32 cellular contexts compared by ENCODE assay signal in the genomic region with DNA sequence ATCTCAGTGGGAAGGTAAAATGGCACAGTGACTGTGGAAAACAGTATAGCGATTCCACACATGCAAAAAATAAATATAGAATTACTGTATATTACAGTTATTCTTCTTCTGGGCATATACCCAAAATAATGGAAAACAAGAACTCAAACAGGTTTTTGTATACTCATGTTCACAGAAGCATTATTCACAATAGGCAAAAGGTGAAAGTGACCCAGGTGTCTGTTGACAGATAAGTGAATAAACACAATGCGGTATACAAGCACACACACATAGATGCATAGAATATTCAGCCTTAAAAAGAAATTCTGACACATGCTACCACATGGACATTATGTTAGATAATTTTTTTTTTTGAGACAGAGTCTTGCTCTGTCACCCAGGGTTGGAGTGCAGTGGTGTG.
"Had no signal": no experiment of that assay in that cellular context is flagged by ENCODE, and none has a peak within 500 bp of the region (broad histone marks: within the 10 kb centered on the region; RNA-seq: fewer than 3 reads in every experiment).

No MANE protein-coding gene starts in this region.

- H3K9me3 Mint-ChIP-seq: activated CD4-positive, alpha-beta T cell treated with anti-CD3 and anti-CD28 coated beads, Interleukin-2, amount 10 ng/mL, durations not matched to agents 24 days and 14 days; activated naive CD4-positive, alpha-beta T cell treated with anti-CD3 and anti-CD28 coated beads, Interleukin-2, amount 10 ng/mL, durations not matched to agents 7 days and 5 days; activated naive CD4-positive, alpha-beta T cell treated with anti-CD3 and anti-CD28 coated beads, Interleukin-2, amount 50 U/mL, for 24 hours; activated naive CD8-positive, alpha-beta T cell treated with anti-CD3 and anti-CD28 coated beads, Interleukin-2, amount 50 U/mL, for 24 hours; activated T-helper 2 cell treated with anti-CD3 and anti-CD28 coated beads, Interferon-gamma antibody, Interleukin-2, Interleukin-4, amounts not matched to agents 10 μg/mL and 5 μg/mL and 100 μg/mL, durations not matched to agents 14 hours and 24 hours and 36 hours; T-helper 1 cell treated with Interleukin-12 subunit alpha and Interleukin-12 subunit beta and Interleukin-4 antibody, amounts not matched to agents 30 μg/mL and 1 μg/mL, for 36 hours; T-helper 2 cell treated with Interferon-gamma antibody and Interleukin-4, amounts not matched to agents 5 μg/mL and 100 μg/mL, for 36 hours had no signal

- H3K4me1 ChIP-seq: ascending aorta had no signal

- DNase-seq: activated B cell treated with CpG ODN at 0.5 μM for 24 hours; activated CD4-positive, alpha-beta memory T cell treated with anti-CD3 and anti-CD28 coated beads for 36 hours; activated CD4-positive, alpha-beta T cell treated with anti-CD3 and anti-CD28 coated beads for 4 hours; activated CD4-positive, alpha-beta T cell treated with anti-CD3 and anti-CD28 coated beads, Interleukin-2, amount 10 ng/mL, durations not matched to agents 24 days and 14 days; activated CD4-positive, alpha-beta T cell treated with anti-CD3 and anti-CD28 coated beads, Interleukin-2, amount 50 U/mL, for 1 hour; activated CD4-positive, alpha-beta T cell treated with anti-CD3 and anti-CD28 coated beads, Interleukin-2, amount 50 U/mL, for 4 hours; activated CD4-positive, CD25-positive, alpha-beta regulatory T cell treated with anti-CD3 and anti-CD28 coated beads, Interleukin-2, amount 50 U/mL, for 72 hours; activated CD8-positive, alpha-beta memory T cell treated with anti-CD3 and anti-CD28 coated beads, Interleukin-2, amount 50 U/mL, for 4 hours; activated CD8-positive, alpha-beta T cell treated with anti-CD3 and anti-CD28 coated beads for 36 hours; activated effector memory CD4-positive, alpha-beta T cell treated with Interleukin-2 at 50 U/mL for 16 hours; activated gamma-delta T cell; activated naive CD4-positive, alpha-beta T cell treated with anti-CD3 and anti-CD28 coated beads, Interleukin-2, amount 10 ng/mL, durations not matched to agents 7 days and 5 days; activated naive CD4-positive, alpha-beta T cell treated with Interleukin-2 at 50 U/mL for 16 hours; activated naive CD8-positive, alpha-beta T cell treated with anti-CD3 and anti-CD28 coated beads, Interleukin-2, amount 10 ng/mL, durations not matched to agents 7 days and 5 days; activated naive CD8-positive, alpha-beta T cell treated with anti-CD3 and anti-CD28 coated beads, Interleukin-2, amount 50 U/mL, for 24 hours; activated T-cell treated with anti-CD3 and anti-CD28 coated beads for 4 hours; activated T-cell treated with anti-CD3 and anti-CD28 coated beads, Interleukin-2, amount 50 U/mL, for 1 hour; activated T-cell treated with anti-CD3 and anti-CD28 coated beads, Interleukin-2, amount 50 U/mL, for 4 hours; amygdala; anterior cingulate cortex; central memory CD4-positive, alpha-beta T cell; T-helper 1 cell; T-helper 2 cell; T-helper 9 cell had no signal

- H3K4me3 Mint-ChIP-seq: activated B cell treated with CpG ODN at 0.5 μM for 24 hours; activated CD4-positive, alpha-beta memory T cell treated with anti-CD3 and anti-CD28 coated beads for 36 hours; activated CD4-positive, alpha-beta T cell treated with anti-CD3 and anti-CD28 coated beads, Interleukin-2, amount 10 ng/mL, durations not matched to agents 24 days and 14 days; activated CD8-positive, alpha-beta T cell treated with anti-CD3 and anti-CD28 coated beads for 36 hours; activated naive CD4-positive, alpha-beta T cell treated with anti-CD3 and anti-CD28 coated beads, Interleukin-2, amount 10 ng/mL, durations not matched to agents 7 days and 5 days; activated naive CD4-positive, alpha-beta T cell treated with anti-CD3 and anti-CD28 coated beads, Interleukin-2, amount 50 U/mL, for 24 hours; activated naive CD8-positive, alpha-beta T cell; activated naive CD8-positive, alpha-beta T cell treated with anti-CD3 and anti-CD28 coated beads, Interleukin-2, amount 10 ng/mL, durations not matched to agents 7 days and 5 days; activated naive CD8-positive, alpha-beta T cell treated with anti-CD3 and anti-CD28 coated beads, Interleukin-2, amount 50 U/mL, for 24 hours; activated T-cell treated with anti-CD3 and anti-CD28 coated beads, Interleukin-2, amount 50 U/mL, for 4 hours; brain; T-helper 1 cell treated with Interleukin-12 subunit alpha and Interleukin-12 subunit beta and Interleukin-4 antibody, amounts not matched to agents 30 μg/mL and 1 μg/mL, for 36 hours; T-helper 2 cell treated with Interferon-gamma antibody and Interleukin-4, amounts not matched to agents 5 μg/mL and 100 μg/mL, for 36 hours had no signal

- ATAC-seq: activated CD8-positive, alpha-beta T cell treated with anti-CD3 and anti-CD28 coated beads for 36 hours; activated naive CD8-positive, alpha-beta T cell treated with anti-CD3 and anti-CD28 coated beads, Interleukin-2, amount 50 U/mL, for 24 hours; activated T-cell treated with anti-CD3 and anti-CD28 coated beads, Interleukin-2, amount 50 U/mL, for 4 hours had no signal

- H3K4me3 ChIP-seq: ascending aorta had no signal

- H3K27me3 Mint-ChIP-seq: activated B cell treated with CpG ODN at 0.5 μM for 24 hours; activated CD4-positive, alpha-beta memory T cell treated with anti-CD3 and anti-CD28 coated beads for 36 hours; activated CD8-positive, alpha-beta T cell treated with anti-CD3 and anti-CD28 coated beads for 36 hours; activated naive CD4-positive, alpha-beta T cell treated with anti-CD3 and anti-CD28 coated beads, Interleukin-2, amount 10 ng/mL, durations not matched to agents 7 days and 5 days; activated naive CD4-positive, alpha-beta T cell treated with anti-CD3 and anti-CD28 coated beads, Interleukin-2, amount 50 U/mL, for 24 hours; activated naive CD8-positive, alpha-beta T cell; activated naive CD8-positive, alpha-beta T cell treated with anti-CD3 and anti-CD28 coated beads, Interleukin-2, amount 10 ng/mL, durations not matched to agents 7 days and 5 days; activated naive CD8-positive, alpha-beta T cell treated with anti-CD3 and anti-CD28 coated beads, Interleukin-2, amount 50 U/mL, for 24 hours; brain had no signal

- H3K4me1 Mint-ChIP-seq: activated B cell treated with CpG ODN at 0.5 μM for 24 hours; activated naive CD4-positive, alpha-beta T cell treated with anti-CD3 and anti-CD28 coated beads, Interleukin-2, amount 10 ng/mL, durations not matched to agents 7 days and 5 days; activated naive CD4-positive, alpha-beta T cell treated with anti-CD3 and anti-CD28 coated beads, Interleukin-2, amount 50 U/mL, for 24 hours; activated naive CD8-positive, alpha-beta T cell treated with anti-CD3 and anti-CD28 coated beads, Interleukin-2, amount 10 ng/mL, durations not matched to agents 7 days and 5 days; brain had no signal

- H3K36me3 Mint-ChIP-seq: activated naive CD4-positive, alpha-beta T cell treated with anti-CD3 and anti-CD28 coated beads, Interleukin-2, amount 10 ng/mL, durations not matched to agents 7 days and 5 days; activated naive CD8-positive, alpha-beta T cell treated with anti-CD3 and anti-CD28 coated beads, Interleukin-2, amount 10 ng/mL, durations not matched to agents 7 days and 5 days had no signal

- H3K27ac ChIP-seq: ascending aorta, VCaP had no signal

- H3K27me3 ChIP-seq: ascending aorta had no signal

- H3K27ac Mint-ChIP-seq: activated B cell treated with CpG ODN at 0.5 μM for 24 hours; activated CD4-positive, alpha-beta memory T cell treated with anti-CD3 and anti-CD28 coated beads for 36 hours; activated CD4-positive, alpha-beta T cell treated with anti-CD3 and anti-CD28 coated beads, Interleukin-2, amount 10 ng/mL, durations not matched to agents 24 days and 14 days; activated CD8-positive, alpha-beta T cell treated with anti-CD3 and anti-CD28 coated beads for 36 hours; activated naive CD4-positive, alpha-beta T cell treated with anti-CD3 and anti-CD28 coated beads, Interleukin-2, amount 10 ng/mL, durations not matched to agents 7 days and 5 days; activated naive CD4-positive, alpha-beta T cell treated with anti-CD3 and anti-CD28 coated beads, Interleukin-2, amount 50 U/mL, for 24 hours; activated naive CD8-positive, alpha-beta T cell; activated naive CD8-positive, alpha-beta T cell treated with anti-CD3 and anti-CD28 coated beads, Interleukin-2, amount 10 ng/mL, durations not matched to agents 7 days and 5 days; activated naive CD8-positive, alpha-beta T cell treated with anti-CD3 and anti-CD28 coated beads, Interleukin-2, amount 50 U/mL, for 24 hours; activated T-helper 2 cell treated with anti-CD3 and anti-CD28 coated beads, Interferon-gamma antibody, Interleukin-2, Interleukin-4, amounts not matched to agents 10 μg/mL and 5 μg/mL and 100 μg/mL, durations not matched to agents 14 hours and 24 hours and 36 hours; brain; T-helper 1 cell treated with Interleukin-12 subunit alpha and Interleukin-12 subunit beta and Interleukin-4 antibody, amounts not matched to agents 30 μg/mL and 1 μg/mL, for 36 hours; T-helper 2 cell treated with Interferon-gamma antibody and Interleukin-4, amounts not matched to agents 5 μg/mL and 100 μg/mL, for 36 hours had no signal

- H3K9me3 ChIP-seq: ascending aorta had no signal
